ENCODE assay signal across 20 cellular contexts in genomic region chr16:67902831-67903230, GRCh38. TPM values are rescaled to one million over a fixed set of nuclear protein-coding genes. Genes with fewer than 3 reads are reported as not detected.
DNase-seq lines count a peak whose midpoint lies in the region; ATAC-seq, FAIRE-seq and TF ChIP-seq lines count a peak whose summit lies in the region.
"Had no signal": no experiment of that assay in that cellular context is flagged by ENCODE, and none has a peak within 500 bp of the region (broad histone marks: within the 10 kb centered on the region; RNA-seq: fewer than 3 reads in every experiment).

No MANE protein-coding gene starts in this region.

- no peak for DNase-seq in CD8-positive, alpha-beta T cell
- DNase-seq in LHCN-M2 (ENCODE audit: low read depth) (peak; percentile 74), endothelial cell of umbilical vein (ENCODE audit: low read depth, low spot score) (peak; percentile 88), nephron progenitor cell (no peak), NCI-H1417 (lab: John Stamatoyannopoulos, UW) (no peak), substantia nigra (lab: John Stamatoyannopoulos, UW) (no peak), SHP77 (lab: John Stamatoyannopoulos, UW) (no peak)
- DNase-seq: ACHN, AML-193, Caco-2, DMS153, HCEC 1CT, KBM-7, NCI-H1436, NCI-H2029, NCI-H2171, NCI-H446, NCI-H69, SIG-M5 had no signal

- no peak for TF ChIP-seq CTCF in CD8-positive, alpha-beta T cell (IDR thresholded peaks at IDR 0.05)
- TF ChIP-seq CTCF in endothelial cell of umbilical vein (IDR thresholded peaks at IDR 0.05; ENCODE audit: extremely low read depth in 1 of 2, insufficient read depth in 1 of 2, low read depth in 1 of 2, low read length in 2 of 2) (no peak), nephron progenitor cell (IDR thresholded peaks at IDR 0.05) (no peak)

- H3K79me2 ChIP-seq in endothelial cell of umbilical vein (ENCODE audit: control insufficient read depth, insufficient read depth, low read length), result peaks cover 9% of the 10 kb centered on the region

- H3K36me3 ChIP-seq in CD8-positive, alpha-beta T cell (ENCODE audit: insufficient read depth, low read length), result no peaks in the 10 kb centered on the region
- peaks cover 0 to 2% of the 10 kb centered on the region in 2 experiments for H3K36me3 ChIP-seq in endothelial cell of umbilical vein (ENCODE audit: control insufficient read depth in 2 of 2, extremely low read depth in 1 of 2, insufficient read depth in 2 of 2, low read length in 2 of 2)

- H3K4me1 ChIP-seq in CD8-positive, alpha-beta T cell (ENCODE audit: insufficient read depth, low read length), result no peaks in the 10 kb centered on the region
- peaks cover 10% of the 10 kb centered on the region for H3K4me1 ChIP-seq in endothelial cell of umbilical vein (ENCODE audit: control insufficient read depth, extremely low read depth, insufficient read depth, low read length)

- H2AFZ ChIP-seq in endothelial cell of umbilical vein (ENCODE audit: low read depth, low read length), result peak overlapping the region; percentile 58

- no peak overlapping the region for H3K27ac ChIP-seq in CD8-positive, alpha-beta T cell (ENCODE audit: low read depth, low read length)
- H3K27ac ChIP-seq in endothelial cell of umbilical vein (ENCODE audit: insufficient read depth, low read depth, low read length), result peak overlapping the region; percentile 67
- H3K27ac ChIP-seq in substantia nigra (ENCODE audit: low read depth, low read length, poor library complexity, severe bottlenecking), result no peak overlapping the region

- FAIRE-seq in endothelial cell of umbilical vein (lab: Jason Lieb, UNC), result peak; percentile 75

- no peak for TF ChIP-seq POLR2A in endothelial cell of umbilical vein (IDR thresholded peaks at IDR 0.05; ENCODE audit: low read depth, low read length)

- H3K27me3 ChIP-seq in CD8-positive, alpha-beta T cell (ENCODE audit: insufficient read depth, low read length), result no peaks in the 10 kb centered on the region
- H3K27me3 ChIP-seq in endothelial cell of umbilical vein (ENCODE audit: control insufficient read depth in 2 of 2, insufficient read depth in 2 of 2, low read length in 2 of 2), result no peaks in the 10 kb centered on the region

- H3K36me3 Mint-ChIP-seq in CD8-positive, alpha-beta T cell, result peaks cover 30% of the 10 kb centered on the region
- peaks cover 17% of the 10 kb centered on the region for H3K36me3 Mint-ChIP-seq in nephron progenitor cell (ENCODE audit: low read depth)

- H3K4me1 Mint-ChIP-seq in CD8-positive, alpha-beta T cell (ENCODE audit: low read depth), result peaks cover 12% of the 10 kb centered on the region
- peaks cover 17% of the 10 kb centered on the region for H3K4me1 Mint-ChIP-seq in nephron progenitor cell

- intact Hi-C loops in CD8-positive, alpha-beta T cell (cut with DNase I, micrococcal nuclease), result no loop called here
- intact Hi-C loops in endothelial cell of umbilical vein (cut with micrococcal nuclease), result loop anchor here (1.0 to 10.0 kb wide), 2 partner anchors 10 to 588 kb away; partner anchors contain the start of gene PSKH1

- POLR2A ChIA-PET in CD8-positive, alpha-beta T cell (lab: Charles Lee), result no interaction called here
- POLR2A ChIA-PET in endothelial cell of umbilical vein (lab: Charles Lee), result no interaction called here

- dilution Hi-C loops in endothelial cell of umbilical vein (cut with MboI; ENCODE audit: extremely low pct_ligation_motif_present, low sequenced_read_pairs), result loop anchor here (25.0 kb wide), 1 partner anchor 216 kb away; no protein-coding TSS in a partner anchor

- H3K9me1 ChIP-seq in endothelial cell of umbilical vein (replicated peaks; ENCODE audit: control insufficient read depth, extremely low read depth, insufficient read depth, low read length), result no peaks in the 10 kb centered on the region

- H3K4me3 ChIP-seq in CD8-positive, alpha-beta T cell (ENCODE audit: low read depth, low read length), result no peak overlapping the region
- H3K4me3 ChIP-seq in endothelial cell of umbilical vein (replicated peaks in 1 of 3; ENCODE audit: insufficient read depth in 1 of 3, low read depth in 1 of 3, low read length in 3 of 3), result no peak overlapping the region

- H3K9me3 Mint-ChIP-seq in CD8-positive, alpha-beta T cell, result no peaks in the 10 kb centered on the region
- H3K9me3 Mint-ChIP-seq in nephron progenitor cell, result no peaks in the 10 kb centered on the region

- H3K4me3 Mint-ChIP-seq in CD8-positive, alpha-beta T cell, result no peak overlapping the region
- H3K4me3 Mint-ChIP-seq in nephron progenitor cell, result no peak overlapping the region

- H4K20me1 ChIP-seq in endothelial cell of umbilical vein (replicated peaks; ENCODE audit: control insufficient read depth, extremely low read depth, insufficient read depth, low read length), result no peaks in the 10 kb centered on the region

- H3K27ac Mint-ChIP-seq in CD8-positive, alpha-beta T cell, result peak overlapping the region; percentile 66
- H3K27ac Mint-ChIP-seq in nephron progenitor cell, result peak overlapping the region; percentile 64

- H3K9ac ChIP-seq in endothelial cell of umbilical vein (replicated peaks; ENCODE audit: extremely low read depth, insufficient read depth, low read length), result peak overlapping the region; percentile 30

- ATAC-seq in CD8-positive, alpha-beta T cell, result no peak
- ATAC-seq in GM19035 (IDR thresholded peaks at IDR 0.05; ENCODE audit: unreplicated experiment), result no peak

- H3K4me2 ChIP-seq in endothelial cell of umbilical vein (ENCODE audit: insufficient read depth, low read length), result peak overlapping the region; percentile 45

- BruUV-seq in endothelial cell of umbilical vein (replicated peaks; lab: Mats Ljungman, UMichigan), result no TSS peak

- no peaks in the 10 kb centered on the region for H3K9me3 ChIP-seq in CD8-positive, alpha-beta T cell (ENCODE audit: low read length)
- no peaks in the 10 kb centered on the region for H3K9me3 ChIP-seq in endothelial cell of umbilical vein (replicated peaks; ENCODE audit: control insufficient read depth, insufficient read depth, low read length)
- H3K9me3 ChIP-seq: Caco-2 had no signal

- H3K27me3 Mint-ChIP-seq in CD8-positive, alpha-beta T cell (ENCODE audit: low read depth), result no peaks in the 10 kb centered on the region
- H3K27me3 Mint-ChIP-seq in nephron progenitor cell (ENCODE audit: low read depth, poor library complexity), result no peaks in the 10 kb centered on the region

- CTCF ChIA-PET in CD8-positive, alpha-beta T cell (lab: Charles Lee), result interaction anchor here (1.2 kb wide), 2 partner anchors 19 to 26 kb away, joined by 3 read pairs; partner anchors contain the start of gene NRN1L
- CTCF ChIA-PET in endothelial cell of umbilical vein (lab: Charles Lee), result interaction anchor here (0.8 to 3.7 kb wide), 4 partner anchors 10 to 28 kb away, joined by 3 to 17 read pairs (median 4); partner anchors contain the start of gene PSKH1

RNA-seq across cellular contexts. Expression of gene PSKH1, which starts 9.8 kb away (rescaled TPM):
- total RNA-seq in CD8-positive, alpha-beta T cell, result 10 to 100 TPM; 13.3 to 13.4 TPM
- total RNA-seq in LHCN-M2 (2014; rRNA removed), result 9.0 and 10.3 TPM in 2 replicates
- polyA plus RNA-seq in LHCN-M2 (2012), result 22.5 TPM
- 25.9 and 27.0 TPM in 2 replicates for total RNA-seq in endothelial cell of umbilical vein
- 42.6 and 48.8 TPM in 2 replicates for polyA plus RNA-seq in endothelial cell of umbilical vein
- polyA plus RNA-seq in endothelial cell of umbilical vein (2011; cell fraction: cytosol; rRNA removed), result 24.7 and 30.9 TPM in 2 replicates
- polyA plus RNA-seq in endothelial cell of umbilical vein (2011; cell fraction: nucleus; rRNA removed), result 23.8 and 24.8 TPM in 2 replicates
- 25.3 and 32.0 TPM in 2 replicates for polyA plus RNA-seq in endothelial cell of umbilical vein (2012)
- 42.2 and 47.8 TPM in 2 replicates for polyA minus RNA-seq in endothelial cell of umbilical vein
- 12.0 TPM for polyA minus RNA-seq in endothelial cell of umbilical vein (2011; cell fraction: cytosol; rRNA and poly(A)+ RNA removed)
- polyA minus RNA-seq in endothelial cell of umbilical vein (2011; cell fraction: nucleus; rRNA and poly(A)+ RNA removed), result 21.9 and 25.9 TPM in 2 replicates

RNA-seq across cellular contexts. Expression of gene NRN1L, which starts 18.1 kb away (rescaled TPM):
- 1 to 10 TPM in 1 of 2 experiments, under 1 TPM in 1; 0.90 to 1.4 TPM for total RNA-seq in CD8-positive, alpha-beta T cell
- total RNA-seq in LHCN-M2 (2014; rRNA removed), result not detected in 2 replicates
- polyA plus RNA-seq in LHCN-M2 (2012), result 0.17 TPM
- not detected in 2 replicates for total RNA-seq in endothelial cell of umbilical vein
- polyA plus RNA-seq in endothelial cell of umbilical vein, result 0.37 and 1.0 TPM in 2 replicates
- polyA plus RNA-seq in endothelial cell of umbilical vein (2011; cell fraction: cytosol; rRNA removed), result 0.11 TPM in 1 of 2 replicates, not detected in the other
- polyA plus RNA-seq in endothelial cell of umbilical vein (2011; cell fraction: nucleus; rRNA removed), result 0.87 and 1.9 TPM in 2 replicates
- polyA plus RNA-seq in endothelial cell of umbilical vein (2012), result 0.36 and 0.44 TPM in 2 replicates
- 0.49 TPM in 1 of 2 replicates, not detected in the other for polyA minus RNA-seq in endothelial cell of umbilical vein
- not detected for polyA minus RNA-seq in endothelial cell of umbilical vein (2011; cell fraction: cytosol; rRNA and poly(A)+ RNA removed)
- polyA minus RNA-seq in endothelial cell of umbilical vein (2011; cell fraction: nucleus; rRNA and poly(A)+ RNA removed), result not detected in 2 replicates

RNA-seq across cellular contexts. Expression of gene CTRL, which starts 28.8 kb away (rescaled TPM):
- 10 to 100 TPM; 16.6 to 18.6 TPM for total RNA-seq in CD8-positive, alpha-beta T cell
- total RNA-seq in LHCN-M2 (2014; rRNA removed) (0.71 and 2.6 TPM in 2 replicates), endothelial cell of umbilical vein (1.0 and 1.8 TPM in 2 replicates)
- 0.10 TPM for polyA plus RNA-seq in LHCN-M2 (2012)
- 1.1 TPM in 2 replicates for polyA plus RNA-seq in endothelial cell of umbilical vein
- 0.53 and 0.76 TPM in 2 replicates for polyA plus RNA-seq in endothelial cell of umbilical vein (2011; cell fraction: cytosol; rRNA removed)
- polyA plus RNA-seq in endothelial cell of umbilical vein (2011; cell fraction: nucleus; rRNA removed), result 3.8 and 4.2 TPM in 2 replicates
- 0.38 and 0.68 TPM in 2 replicates for polyA plus RNA-seq in endothelial cell of umbilical vein (2012)
- polyA minus RNA-seq in endothelial cell of umbilical vein, result 0.66 and 2.1 TPM in 2 replicates
- 0.82 TPM for polyA minus RNA-seq in endothelial cell of umbilical vein (2011; cell fraction: cytosol; rRNA and poly(A)+ RNA removed)
- 0.38 and 0.58 TPM in 2 replicates for polyA minus RNA-seq in endothelial cell of umbilical vein (2011; cell fraction: nucleus; rRNA and poly(A)+ RNA removed)

RNA-seq across cellular contexts. Expression of gene EDC4, which starts 30.0 kb away (rescaled TPM):
- 100 to 1,000 TPM; 154 to 169 TPM for total RNA-seq in CD8-positive, alpha-beta T cell
- total RNA-seq in LHCN-M2 (2014; rRNA removed) (59.2 and 67.7 TPM in 2 replicates), endothelial cell of umbilical vein (68.0 and 81.2 TPM in 2 replicates)
- polyA plus RNA-seq in LHCN-M2 (2012), result 47.2 TPM
- polyA plus RNA-seq in endothelial cell of umbilical vein, result 57.5 and 71.6 TPM in 2 replicates
- polyA plus RNA-seq in endothelial cell of umbilical vein (2011; cell fraction: cytosol; rRNA removed), result 42.6 and 43.8 TPM in 2 replicates
- 202 and 256 TPM in 2 replicates for polyA plus RNA-seq in endothelial cell of umbilical vein (2011; cell fraction: nucleus; rRNA removed)
- 57.4 and 64.9 TPM in 2 replicates for polyA plus RNA-seq in endothelial cell of umbilical vein (2012)
- 72.0 and 105 TPM in 2 replicates for polyA minus RNA-seq in endothelial cell of umbilical vein
- polyA minus RNA-seq in endothelial cell of umbilical vein (2011; cell fraction: cytosol; rRNA and poly(A)+ RNA removed), result 54.1 TPM
- polyA minus RNA-seq in endothelial cell of umbilical vein (2011; cell fraction: nucleus; rRNA and poly(A)+ RNA removed), result 55.5 and 57.5 TPM in 2 replicates

RNA-seq across cellular contexts. Expression of gene PSMB10, which starts 33.8 kb away (rescaled TPM):
- total RNA-seq in CD8-positive, alpha-beta T cell, result 10 to 100 TPM; 82.0 to 83.9 TPM
- 37.6 and 38.1 TPM in 2 replicates for total RNA-seq in LHCN-M2 (2014; rRNA removed)
- 95.7 TPM for polyA plus RNA-seq in LHCN-M2 (2012)
- 32.7 and 40.8 TPM in 2 replicates for total RNA-seq in endothelial cell of umbilical vein
- polyA plus RNA-seq in endothelial cell of umbilical vein, result 54.7 and 80.3 TPM in 2 replicates
- 25.2 and 32.1 TPM in 2 replicates for polyA plus RNA-seq in endothelial cell of umbilical vein (2011; cell fraction: cytosol; rRNA removed)
- 17.1 and 17.2 TPM in 2 replicates for polyA plus RNA-seq in endothelial cell of umbilical vein (2011; cell fraction: nucleus; rRNA removed)
- 30.4 and 39.7 TPM in 2 replicates for polyA plus RNA-seq in endothelial cell of umbilical vein (2012)
- 12.6 and 15.7 TPM in 2 replicates for polyA minus RNA-seq in endothelial cell of umbilical vein
- polyA minus RNA-seq in endothelial cell of umbilical vein (2011; cell fraction: cytosol; rRNA and poly(A)+ RNA removed), result 31.6 TPM
- polyA minus RNA-seq in endothelial cell of umbilical vein (2011; cell fraction: nucleus; rRNA and poly(A)+ RNA removed), result 5.0 and 10.8 TPM in 2 replicates

Comparison
In these comparisons a context has a peak if more than half of its experiments do, and no peak if none do; other contexts are left out.
1. DNase-seq: peak in LHCN-M2 (single experiment) and endothelial cell of umbilical vein (single experiment); none in CD8-positive, alpha-beta T cell (0 of 7), nephron progenitor cell (single experiment), NCI-H1417 (0 of 3), substantia nigra (0 of 49) and SHP77 (0 of 2).